11 cellular contexts compared by ENCODE assay signal in genomic region chr2:176105727-176106635, GRCh38. TPM values are rescaled to one million over a fixed set of nuclear protein-coding genes. Genes with fewer than 3 reads are reported as not detected.
DNase-seq lines count a peak whose midpoint lies in the region; ATAC-seq, FAIRE-seq and TF ChIP-seq lines count a peak whose summit lies in the region.
"Had no signal": no experiment of that assay in that cellular context is flagged by ENCODE, and none has a peak within 500 bp of the region (broad histone marks: within the 10 kb centered on the region; RNA-seq: fewer than 3 reads in every experiment).

No MANE protein-coding gene starts in this region.

- ATAC-seq in GM12878 (no peak), HG02610 (IDR thresholded peaks at IDR 0.05; ENCODE audit: unreplicated experiment) (no peak), pancreas (no peak), GM19452 (IDR thresholded peaks at IDR 0.05; ENCODE audit: unreplicated experiment) (no peak)
- ATAC-seq in naive thymus-derived CD4-positive, alpha-beta T cell = no peak

- peaks cover 84 to 89% (median 85%) of the 10 kb centered on the region in 5 donors for H3K27me3 Mint-ChIP-seq in naive thymus-derived CD4-positive, alpha-beta T cell

- H3K9me3 ChIP-seq in HAP-1 = no peaks in the 10 kb centered on the region
- peaks cover 3% of the 10 kb centered on the region; the same call in 1 of the 3 replicates for H3K9me3 ChIP-seq in GM12878 (replicated peaks; ENCODE audit: control insufficient read depth, insufficient read depth, low read length)
- H3K9me3 ChIP-seq in naive thymus-derived CD4-positive, alpha-beta T cell (ENCODE audit: control insufficient read depth in 2 of 3, low read length in 3 of 3) = peaks cover 0 to 11% (median 0%) of the 10 kb centered on the region in 3 experiments
- H3K9me3 ChIP-seq in pancreas = no peaks in the 10 kb centered on the region

- RAD21 ChIA-PET in GM12878 (lab: Charles Lee; ENCODE audit: unreplicated experiment) = no interaction called here

- no peak for TF ChIP-seq EP300 in GM12878 (IDR thresholded peaks at IDR 0.05; ENCODE audit: borderline replicate concordance in 1 of 2, control insufficient read depth in 1 of 2, low read depth in 2 of 2, low read length in 2 of 2)

- in situ Hi-C loops in HAP-1 (cut with MboI; ENCODE audit: low sequenced_read_pairs) = no loop called here
- in situ Hi-C loops in GM12878 (cut with MboI) = no loop called here

- TF ChIP-seq CTCF in GM12878 (IDR thresholded peaks at IDR 0.05 in 2 of 3, conservative IDR thresholded peaks at IDR 0.05 in 1 of 3; ENCODE audit: control insufficient read depth in 2 of 3, extremely low read depth in 1 of 3, insufficient read depth in 1 of 3, low read depth in 3 of 3, low read length in 3 of 3) (no peak), pancreas (IDR thresholded peaks at IDR 0.05) (no peak)

- TF ChIP-seq RAD21 in GM12878 (IDR thresholded peaks at IDR 0.05; ENCODE audit: insufficient read depth, low read depth, low read length) = no peak

- H3K4me3 ChIP-seq in ACC112 (ENCODE audit: low read depth, low read length) (peak overlapping the region; percentile 65; the same call in 1 of the 2 replicates), HAP-1 (peak overlapping the region; percentile 23; the same call in 1 of the 2 replicates), GM12878 (no peak overlapping the region), pancreas (no peak overlapping the region)
- no peak overlapping the region for H3K4me3 ChIP-seq in naive thymus-derived CD4-positive, alpha-beta T cell (ENCODE audit: low read length)

- BruUV-seq in GM12878 (replicated peaks; lab: Mats Ljungman, UMichigan) = no TSS peak

- H3K27ac ChIP-seq in ACC112 (ENCODE audit: low read depth, low read length) (no peak overlapping the region), GM12878 (ENCODE audit: control insufficient read depth, insufficient read depth) (no peak overlapping the region), pancreas (no peak overlapping the region)
- H3K27ac ChIP-seq in naive thymus-derived CD4-positive, alpha-beta T cell (ENCODE audit: low read depth, low read length) = no peak overlapping the region
- H3K27ac ChIP-seq: parathyroid adenoma had no signal

- POLR2A ChIA-PET in GM12878 (lab: Charles Lee) = no interaction called here
- POLR2A ChIA-PET in naive thymus-derived CD4-positive, alpha-beta T cell (lab: Charles Lee) = no interaction called here

- FAIRE-seq in GM12878 (lab: Jason Lieb, UNC) (no peak), pancreas (lab: Jason Lieb, UNC) (no peak)

- peaks cover 0 to 18% (median 6%) of the 10 kb centered on the region in 5 donors for H3K36me3 Mint-ChIP-seq in naive thymus-derived CD4-positive, alpha-beta T cell

- H2AFZ ChIP-seq in ACC112 (ENCODE audit: low read length, unreplicated experiment) (no peak overlapping the region), GM12878 (ENCODE audit: control insufficient read depth, low read depth, low read length) (no peak overlapping the region)
- H2AFZ ChIP-seq: parathyroid adenoma had no signal

- WGBS in GM12878 (ENCODE audit: insufficient coverage, insufficient replicate concordance, low lambda C conversion rate, missing lambda C conversion rate) = 21% methylated on average over 28 of the region's 28 CpGs
- WGBS in pancreas, 2 donors = 5% methylated on average over 28 of the region's 28 CpGs

- peak overlapping the region; percentile 17; the same call in 1 of the 2 replicates for H3K4me2 ChIP-seq in GM12878 (ENCODE audit: control insufficient read depth, insufficient read depth)

- TF ChIP-seq POLR2A in GM12878 (IDR thresholded peaks at IDR 0.05; ENCODE audit: low read depth, low read length) = no peak

- intact Hi-C loops in GM12878 (cut with micrococcal nuclease; ENCODE audit: unreplicated experiment) = no loop called here
- intact Hi-C loops in naive thymus-derived CD4-positive, alpha-beta T cell (cut with micrococcal nuclease) = no loop called here
- intact Hi-C loops in pancreas (cut with DNase I) = loop anchor here in 1 of 3 donors (10.0 kb wide), 1 partner anchor 751 kb away; no protein-coding TSS in a partner anchor

- CTCF ChIA-PET in GM12878 (lab: Yijun Ruan, JAX) = no interaction called here
- CTCF ChIA-PET in naive thymus-derived CD4-positive, alpha-beta T cell (lab: Charles Lee) = no interaction called here

- peaks cover 97% of the 10 kb centered on the region for H3K27me3 ChIP-seq in ACC112 (ENCODE audit: insufficient read depth, low read length)
- H3K27me3 ChIP-seq in HAP-1 (ENCODE audit: low read depth) = 0 out of 2 replicates have a peak, but pooled peaks cover 2% of the 10 kb centered on the region
- peaks cover 14 to 34% of the 10 kb centered on the region in 2 experiments for H3K27me3 ChIP-seq in GM12878 (replicated peaks in 1 of 2; ENCODE audit: control insufficient read depth in 2 of 2, insufficient read depth in 2 of 2, low read length in 1 of 2)
- H3K27me3 ChIP-seq in naive thymus-derived CD4-positive, alpha-beta T cell (ENCODE audit: control insufficient read depth in 2 of 2, insufficient read depth in 2 of 2, low read length in 2 of 2) = peaks cover 17 to 68% of the 10 kb centered on the region in 2 donors
- peaks cover 8 to 78% (median 31%) of the 10 kb centered on the region in 4 donors for H3K27me3 ChIP-seq in pancreas

- H3K36me3 ChIP-seq in ACC112 (ENCODE audit: insufficient read depth, low read length) = no peaks in the 10 kb centered on the region
- no peaks in the 10 kb centered on the region for H3K36me3 ChIP-seq in HAP-1 (replicated peaks)
- no peaks in the 10 kb centered on the region for H3K36me3 ChIP-seq in GM12878 (ENCODE audit: control insufficient read depth in 2 of 2, insufficient read depth in 2 of 2, low read length in 1 of 2)
- H3K36me3 ChIP-seq in naive thymus-derived CD4-positive, alpha-beta T cell (ENCODE audit: control insufficient read depth in 2 of 3, insufficient read depth in 3 of 3, low read length in 3 of 3) = no peaks in the 10 kb centered on the region
- H3K36me3 ChIP-seq in pancreas = no peaks in the 10 kb centered on the region

- H3K4me3 Mint-ChIP-seq in naive thymus-derived CD4-positive, alpha-beta T cell = peak overlapping the region; percentile 41 to 85 (median 78)

- H3K9me3 Mint-ChIP-seq in naive thymus-derived CD4-positive, alpha-beta T cell = peaks cover 0 to 34% (median 8%) of the 10 kb centered on the region in 11 donors

- no peaks in the 10 kb centered on the region for H3K79me2 ChIP-seq in ACC112 (ENCODE audit: control insufficient read depth, insufficient read depth, low read length, unreplicated experiment)
- no peaks in the 10 kb centered on the region for H3K79me2 ChIP-seq in GM12878 (ENCODE audit: control insufficient read depth, insufficient read depth, low read length)
- H3K79me2 ChIP-seq: parathyroid adenoma had no signal

- peaks cover 8% of the 10 kb centered on the region for H3K4me1 ChIP-seq in ACC112 (ENCODE audit: control insufficient read depth, insufficient read depth, low read length, unreplicated experiment)
- H3K4me1 ChIP-seq in HAP-1 = no peaks in the 10 kb centered on the region
- H3K4me1 ChIP-seq in GM12878 (ENCODE audit: control insufficient read depth, insufficient read depth, low read length) = no peaks in the 10 kb centered on the region
- peaks cover 0 to 18% of the 10 kb centered on the region in 2 donors for H3K4me1 ChIP-seq in naive thymus-derived CD4-positive, alpha-beta T cell (ENCODE audit: control insufficient read depth in 2 of 2, insufficient read depth in 2 of 2, low read length in 2 of 2)
- H3K4me1 ChIP-seq in pancreas = peaks cover 0 to 4% (median 0%) of the 10 kb centered on the region in 3 donors
- H3K4me1 ChIP-seq: parathyroid adenoma had no signal

- DNase-seq in HAP-1 (ENCODE audit: low spot score in 2 of 2) (no peak), GM12878 (ENCODE audit: low read depth, low spot score) (no peak), NCI-H1694 treated with DMSO at 0.1 percent for 48 hours (lab: John Stamatoyannopoulos, UW) (no peak), pancreas (no peak)
- DNase-seq in naive thymus-derived CD4-positive, alpha-beta T cell = no peak
- DNase-seq: activated CD4-positive, alpha-beta T cell treated with anti-CD3 and anti-CD28 coated beads for 48 hours had no signal

- H3K9ac ChIP-seq in GM12878 (ENCODE audit: control insufficient read depth, insufficient read depth, low read length) = no peak overlapping the region
- H3K9ac ChIP-seq: parathyroid adenoma had no signal

- no peaks in the 10 kb centered on the region for H4K20me1 ChIP-seq in GM12878 (ENCODE audit: control insufficient read depth, insufficient read depth)

- SMC1A ChIA-PET in GM12878 (lab: Charles Lee; ENCODE audit: uncharacterized antibody, unreplicated experiment) = no interaction called here

- H3K27ac Mint-ChIP-seq in naive thymus-derived CD4-positive, alpha-beta T cell = peak overlapping the region in 5 of 9 donors; percentile 25 to 81 (median 60)

- H3K4me1 Mint-ChIP-seq in naive thymus-derived CD4-positive, alpha-beta T cell = peaks cover 14 to 45% (median 28%) of the 10 kb centered on the region in 7 donors

RNA-seq across cellular contexts. Expression of gene HOXD11, which starts 1.1 kb away (rescaled TPM):
- not detected in 2 replicates for total RNA-seq in GM12878 (2013; cell fraction: nucleolus; rRNA removed)
- total RNA-seq in GM12878 (2014; rRNA removed) (not detected in 2 replicates), GM12878 (2014; rRNA removed; fragmentation: Illumina TruSeq; extraction: Trizol) (not detected in 2 replicates), GM12878 (2021) (not detected in 2 replicates), pancreas (not detected)
- not detected for polyA plus RNA-seq in GM12878 (2011; ENCODE audit: low read depth)
- polyA plus RNA-seq in GM12878 (2011; rRNA removed) (not detected in 2 replicates), GM12878 (2014; fragmentation: Illumina TruSeq; extraction: Trizol) (not detected in 2 replicates), GM12878 (2014; fragmentation: Nextera tagmentation; extraction: Ambion mirVana) (not detected), GM12878 (2014; rRNA removed) (not detected in 2 replicates), GM12878 (2016; fragmentation: Nextera tagmentation; extraction: Ambion mirVana) (not detected), pancreas (not detected)
- not detected in 2 replicates for polyA plus RNA-seq in GM12878 (2011; cell fraction: cytosol; rRNA removed)
- polyA plus RNA-seq in GM12878 (2011; cell fraction: nucleus; rRNA removed) = not detected in 2 replicates
- not detected in 2 replicates for polyA plus RNA-seq in GM12878 (2012)
- polyA minus RNA-seq in GM12878 (2011; rRNA and poly(A)+ RNA removed) = not detected in 2 replicates
- polyA minus RNA-seq in GM12878 (2011; cell fraction: cytosol; rRNA and poly(A)+ RNA removed) = 0.94 TPM in 1 of 2 replicates, not detected in the other
- polyA minus RNA-seq in GM12878 (2011; cell fraction: nucleus; rRNA and poly(A)+ RNA removed) = not detected in 2 replicates
- not detected for total RNA-seq in naive thymus-derived CD4-positive, alpha-beta T cell
- not detected for polyA plus RNA-seq in naive thymus-derived CD4-positive, alpha-beta T cell
- total RNA-seq: cerebellum had no signal

RNA-seq across cellular contexts. Expression of gene HOXD12, which starts 6.4 kb away (rescaled TPM):
- total RNA-seq in GM12878 (2013; cell fraction: nucleolus; rRNA removed) = not detected in 2 replicates
- total RNA-seq in GM12878 (2014; rRNA removed) (not detected in 2 replicates), GM12878 (2014; rRNA removed; fragmentation: Illumina TruSeq; extraction: Trizol) (not detected in 2 replicates), GM12878 (2021) (not detected in 2 replicates), pancreas (not detected)
- not detected for polyA plus RNA-seq in GM12878 (2011; ENCODE audit: low read depth)
- polyA plus RNA-seq in GM12878 (2011; rRNA removed) (not detected in 2 replicates), GM12878 (2014; fragmentation: Illumina TruSeq; extraction: Trizol) (not detected in 2 replicates), GM12878 (2014; fragmentation: Nextera tagmentation; extraction: Ambion mirVana) (not detected), GM12878 (2014; rRNA removed) (not detected in 2 replicates), GM12878 (2016; fragmentation: Nextera tagmentation; extraction: Ambion mirVana) (not detected), pancreas (not detected)
- not detected in 2 replicates for polyA plus RNA-seq in GM12878 (2011; cell fraction: cytosol; rRNA removed)
- polyA plus RNA-seq in GM12878 (2011; cell fraction: nucleus; rRNA removed) = not detected in 2 replicates
- polyA plus RNA-seq in GM12878 (2012) = not detected in 2 replicates
- not detected in 2 replicates for polyA minus RNA-seq in GM12878 (2011; rRNA and poly(A)+ RNA removed)
- polyA minus RNA-seq in GM12878 (2011; cell fraction: cytosol; rRNA and poly(A)+ RNA removed) = not detected in 2 replicates
- not detected in 2 replicates for polyA minus RNA-seq in GM12878 (2011; cell fraction: nucleus; rRNA and poly(A)+ RNA removed)
- total RNA-seq in naive thymus-derived CD4-positive, alpha-beta T cell = not detected
- not detected for polyA plus RNA-seq in naive thymus-derived CD4-positive, alpha-beta T cell
- total RNA-seq: cerebellum had no signal

RNA-seq across cellular contexts. Expression of gene HOXD10, which starts 10.6 kb away (rescaled TPM):
- not detected in 2 replicates for total RNA-seq in GM12878 (2013; cell fraction: nucleolus; rRNA removed)
- total RNA-seq in GM12878 (2014; rRNA removed) (not detected in 2 replicates), GM12878 (2014; rRNA removed; fragmentation: Illumina TruSeq; extraction: Trizol) (not detected in 2 replicates), GM12878 (2021) (not detected in 2 replicates), pancreas (not detected)
- not detected for polyA plus RNA-seq in GM12878 (2011; ENCODE audit: low read depth)
- polyA plus RNA-seq in GM12878 (2011; rRNA removed) (not detected in 2 replicates), GM12878 (2014; fragmentation: Illumina TruSeq; extraction: Trizol) (not detected in 2 replicates), GM12878 (2014; fragmentation: Nextera tagmentation; extraction: Ambion mirVana) (not detected), GM12878 (2014; rRNA removed) (not detected in 2 replicates), GM12878 (2016; fragmentation: Nextera tagmentation; extraction: Ambion mirVana) (not detected), pancreas (not detected)
- not detected in 2 replicates for polyA plus RNA-seq in GM12878 (2011; cell fraction: cytosol; rRNA removed)
- polyA plus RNA-seq in GM12878 (2011; cell fraction: nucleus; rRNA removed) = not detected in 2 replicates
- polyA plus RNA-seq in GM12878 (2012) = not detected in 2 replicates
- not detected in 2 replicates for polyA minus RNA-seq in GM12878 (2011; rRNA and poly(A)+ RNA removed)
- not detected in 2 replicates for polyA minus RNA-seq in GM12878 (2011; cell fraction: cytosol; rRNA and poly(A)+ RNA removed)
- polyA minus RNA-seq in GM12878 (2011; cell fraction: nucleus; rRNA and poly(A)+ RNA removed) = not detected in 2 replicates
- not detected for total RNA-seq in naive thymus-derived CD4-positive, alpha-beta T cell
- polyA plus RNA-seq in naive thymus-derived CD4-positive, alpha-beta T cell = not detected
- total RNA-seq: cerebellum had no signal

RNA-seq across cellular contexts. Expression of gene HOXD13, which starts 13.5 kb away (rescaled TPM):
- total RNA-seq in GM12878 (2013; cell fraction: nucleolus; rRNA removed) = not detected in 2 replicates
- total RNA-seq in GM12878 (2014; rRNA removed) (not detected in 2 replicates), GM12878 (2014; rRNA removed; fragmentation: Illumina TruSeq; extraction: Trizol) (not detected in 2 replicates), GM12878 (2021) (not detected in 2 replicates), pancreas (not detected)
- polyA plus RNA-seq in GM12878 (2011; ENCODE audit: low read depth) = not detected
- polyA plus RNA-seq in GM12878 (2011; rRNA removed) (not detected in 2 replicates), GM12878 (2014; fragmentation: Illumina TruSeq; extraction: Trizol) (not detected in 2 replicates), GM12878 (2014; fragmentation: Nextera tagmentation; extraction: Ambion mirVana) (not detected), GM12878 (2014; rRNA removed) (not detected in 2 replicates), GM12878 (2016; fragmentation: Nextera tagmentation; extraction: Ambion mirVana) (not detected), pancreas (not detected)
- not detected in 2 replicates for polyA plus RNA-seq in GM12878 (2011; cell fraction: cytosol; rRNA removed)
- not detected in 2 replicates for polyA plus RNA-seq in GM12878 (2011; cell fraction: nucleus; rRNA removed)
- not detected in 2 replicates for polyA plus RNA-seq in GM12878 (2012)
- polyA minus RNA-seq in GM12878 (2011; rRNA and poly(A)+ RNA removed) = not detected in 2 replicates
- polyA minus RNA-seq in GM12878 (2011; cell fraction: cytosol; rRNA and poly(A)+ RNA removed) = not detected in 2 replicates
- not detected in 2 replicates for polyA minus RNA-seq in GM12878 (2011; cell fraction: nucleus; rRNA and poly(A)+ RNA removed)
- not detected for total RNA-seq in naive thymus-derived CD4-positive, alpha-beta T cell
- not detected for polyA plus RNA-seq in naive thymus-derived CD4-positive, alpha-beta T cell
- total RNA-seq: cerebellum had no signal

RNA-seq across cellular contexts. Expression of gene HOXD9, which starts 16.5 kb away (rescaled TPM):
- not detected in 2 replicates for total RNA-seq in GM12878 (2013; cell fraction: nucleolus; rRNA removed)
- not detected in 2 replicates for total RNA-seq in GM12878 (2014; rRNA removed)
- total RNA-seq in GM12878 (2014; rRNA removed; fragmentation: Illumina TruSeq; extraction: Trizol) = not detected in 2 replicates
- total RNA-seq in GM12878 (2021) = not detected in 2 replicates
- polyA plus RNA-seq in GM12878 (2011; ENCODE audit: low read depth) = not detected
- polyA plus RNA-seq in GM12878 (2011; rRNA removed) = not detected in 2 replicates
- polyA plus RNA-seq in GM12878 (2011; cell fraction: cytosol; rRNA removed) = not detected in 2 replicates
- polyA plus RNA-seq in GM12878 (2011; cell fraction: nucleus; rRNA removed) = not detected in 2 replicates
- not detected in 2 replicates for polyA plus RNA-seq in GM12878 (2012)
- polyA plus RNA-seq in GM12878 (2014; fragmentation: Illumina TruSeq; extraction: Trizol) = not detected in 2 replicates
- not detected for polyA plus RNA-seq in GM12878 (2014; fragmentation: Nextera tagmentation; extraction: Ambion mirVana)
- not detected in 2 replicates for polyA plus RNA-seq in GM12878 (2014; rRNA removed)
- not detected for polyA plus RNA-seq in GM12878 (2016; fragmentation: Nextera tagmentation; extraction: Ambion mirVana)
- polyA minus RNA-seq in GM12878 (2011; rRNA and poly(A)+ RNA removed) = not detected in 2 replicates
- polyA minus RNA-seq in GM12878 (2011; cell fraction: cytosol; rRNA and poly(A)+ RNA removed) = not detected in 2 replicates
- not detected in 2 replicates for polyA minus RNA-seq in GM12878 (2011; cell fraction: nucleus; rRNA and poly(A)+ RNA removed)
- not detected for total RNA-seq in naive thymus-derived CD4-positive, alpha-beta T cell
- not detected for polyA plus RNA-seq in naive thymus-derived CD4-positive, alpha-beta T cell
- under 1 TPM in 4 of 6 donors, not detected in 2; 0.12 to 0.47 (median 0.20) TPM for total RNA-seq in pancreas
- 1 to 10 TPM in 1 of 2 donors, under 1 TPM in 1; 0.49 to 1.1 TPM for polyA plus RNA-seq in pancreas
- total RNA-seq: cerebellum had no signal

Comparison
In these comparisons a context has a peak if more than half of its experiments do, and no peak if none do; other contexts are left out.
1. H3K4me3 ChIP-seq: peak in ACC112 (single experiment) and HAP-1 (single experiment); none in GM12878 (single experiment), naive thymus-derived CD4-positive, alpha-beta T cell (single experiment) and pancreas (0 of 4).